9 cellular contexts compared by ENCODE assay signal in the genomic region with DNA sequence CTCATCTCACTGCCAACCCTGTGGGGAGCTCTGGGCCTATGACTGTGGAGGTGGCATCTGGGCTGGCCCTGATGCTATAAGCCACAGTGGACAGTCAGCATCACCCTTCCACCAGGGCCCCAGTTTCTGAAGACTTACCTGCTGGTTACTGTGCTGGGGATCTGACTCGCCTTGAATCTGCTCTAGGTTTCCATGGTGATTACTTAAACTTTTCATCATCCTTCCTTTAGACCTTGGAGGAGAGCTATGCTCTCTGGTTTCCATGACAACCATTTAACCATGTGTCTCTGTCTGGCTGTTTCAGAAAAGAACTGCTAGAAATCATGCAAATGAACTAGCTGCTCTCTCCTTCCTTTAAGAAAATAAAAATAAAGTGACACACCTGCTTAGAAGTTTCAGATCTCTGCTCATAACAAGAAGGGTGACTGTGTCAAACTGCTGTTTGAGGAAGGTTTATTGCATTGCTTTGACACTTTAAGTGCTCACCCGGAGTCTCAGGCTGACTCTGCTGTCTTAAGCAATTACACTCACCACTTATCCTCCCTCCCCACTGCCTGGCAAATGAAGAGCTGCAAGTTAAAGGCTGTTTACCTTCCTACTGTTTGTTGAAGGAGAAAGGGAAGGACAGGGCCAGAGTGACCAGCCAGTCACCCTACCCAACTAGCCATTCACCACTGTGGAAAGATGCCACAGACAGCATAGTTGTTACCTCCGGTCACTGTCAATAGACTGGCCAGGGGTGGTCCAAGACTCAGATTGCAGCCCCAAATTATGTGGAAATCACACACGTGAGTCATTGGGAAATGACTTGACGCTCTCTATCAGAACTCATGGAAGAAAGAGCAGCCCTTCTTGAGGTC.
DNase-seq lines count a peak whose midpoint lies in the region; ATAC-seq and TF ChIP-seq lines count a peak whose summit lies in the region.
"Had no signal": no experiment of that assay in that cellular context is flagged by ENCODE, and none has a peak within 500 bp of the region (broad histone marks: within the 10 kb centered on the region; RNA-seq: fewer than 3 reads in every experiment).

No MANE protein-coding gene starts in this region.

- H3K36me3 ChIP-seq in neural progenitor cell, result no peaks in the 10 kb centered on the region
- H3K36me3 ChIP-seq: cardiac muscle cell had no signal

- H3K4me1 Mint-ChIP-seq in neural progenitor cell, result peaks cover 5% of the 10 kb centered on the region

- H3K9me3 ChIP-seq in neural progenitor cell (ENCODE audit: low read depth), result no peaks in the 10 kb centered on the region

- H3K9me3 Mint-ChIP-seq in neural progenitor cell, result peaks cover 5% of the 10 kb centered on the region

- H3K9ac ChIP-seq in neural progenitor cell, result no peak overlapping the region

- H3K27ac ChIP-seq in neural progenitor cell, result no peak overlapping the region
- H3K27ac ChIP-seq: cardiac muscle cell had no signal

- no peak for TF ChIP-seq CTCF in neural progenitor cell (IDR thresholded peaks at IDR 0.05)

- ATAC-seq in GM19025 (IDR thresholded peaks at IDR 0.05; ENCODE audit: low read depth, unreplicated experiment) (peak; percentile 92), HG03095 (IDR thresholded peaks at IDR 0.05; ENCODE audit: unreplicated experiment) (peak; percentile 96)

- H3K36me3 Mint-ChIP-seq in neural progenitor cell, result no peaks in the 10 kb centered on the region

- H4K20me1 ChIP-seq in neural progenitor cell (ENCODE audit: low read depth), result no peaks in the 10 kb centered on the region

- peak; percentile 42 for DNase-seq in Ammon's horn (ENCODE audit: low spot score)
- peak; percentile 62 to 67 for DNase-seq in activated T-cell treated with anti-CD3 and anti-CD28 coated beads, Interleukin-2, amount 50 U/mL, for 48 hours
- peak; percentile 20 for DNase-seq in neural progenitor cell (ENCODE audit: low spot score)
- no peak for DNase-seq in activated gamma-delta T cell treated with Interleukin-2 at 50 U/mL for 16 hours
- DNase-seq in effector CD8-positive, alpha-beta T cell (lab: John Stamatoyannopoulos, UW), result no peak
- DNase-seq in NCI-H2107 treated with DMSO at 0.1 percent for 48 hours (lab: John Stamatoyannopoulos, UW; ENCODE audit: unreplicated experiment), result no peak

- H3F3A ChIP-seq in neural progenitor cell (ENCODE audit: low read depth), result no peaks in the 10 kb centered on the region

- no peaks in the 10 kb centered on the region for H3K27me3 ChIP-seq in neural progenitor cell
- H3K27me3 ChIP-seq: cardiac muscle cell had no signal

- H3K4me3 ChIP-seq in neural progenitor cell, result no peak overlapping the region
- H3K4me3 ChIP-seq: cardiac muscle cell had no signal

- peak overlapping the region; percentile 39 for H3K4me3 Mint-ChIP-seq in neural progenitor cell

- H3K79me2 ChIP-seq in neural progenitor cell (ENCODE audit: low read depth), result no peaks in the 10 kb centered on the region

- H3K4me2 ChIP-seq in neural progenitor cell, result no peak overlapping the region

- H3K4me1 ChIP-seq in neural progenitor cell, result peaks cover 5% of the 10 kb centered on the region

- H3K27me3 Mint-ChIP-seq in neural progenitor cell (ENCODE audit: insufficient read depth, low read depth), result no peaks in the 10 kb centered on the region

- no peak overlapping the region for H2AFZ ChIP-seq in neural progenitor cell (replicated peaks)

- H3K27ac Mint-ChIP-seq in neural progenitor cell, result peak overlapping the region; percentile 92

Comparison
In these comparisons a context has a peak if more than half of its experiments do, and no peak if none do; other contexts are left out.
1. DNase-seq: peak in Ammon's horn (single experiment), activated T-cell treated with anti-CD3 and anti-CD28 coated beads, Interleukin-2, amount 50 U/mL, for 48 hours (2 of 2) and neural progenitor cell (single experiment); none in activated gamma-delta T cell treated with Interleukin-2 at 50 U/mL for 16 hours (single experiment), effector CD8-positive, alpha-beta T cell (single experiment) and NCI-H2107 treated with DMSO at 0.1 percent for 48 hours (single experiment).